1 cellular context compared by ENCODE assay signal in the genomic region with DNA sequence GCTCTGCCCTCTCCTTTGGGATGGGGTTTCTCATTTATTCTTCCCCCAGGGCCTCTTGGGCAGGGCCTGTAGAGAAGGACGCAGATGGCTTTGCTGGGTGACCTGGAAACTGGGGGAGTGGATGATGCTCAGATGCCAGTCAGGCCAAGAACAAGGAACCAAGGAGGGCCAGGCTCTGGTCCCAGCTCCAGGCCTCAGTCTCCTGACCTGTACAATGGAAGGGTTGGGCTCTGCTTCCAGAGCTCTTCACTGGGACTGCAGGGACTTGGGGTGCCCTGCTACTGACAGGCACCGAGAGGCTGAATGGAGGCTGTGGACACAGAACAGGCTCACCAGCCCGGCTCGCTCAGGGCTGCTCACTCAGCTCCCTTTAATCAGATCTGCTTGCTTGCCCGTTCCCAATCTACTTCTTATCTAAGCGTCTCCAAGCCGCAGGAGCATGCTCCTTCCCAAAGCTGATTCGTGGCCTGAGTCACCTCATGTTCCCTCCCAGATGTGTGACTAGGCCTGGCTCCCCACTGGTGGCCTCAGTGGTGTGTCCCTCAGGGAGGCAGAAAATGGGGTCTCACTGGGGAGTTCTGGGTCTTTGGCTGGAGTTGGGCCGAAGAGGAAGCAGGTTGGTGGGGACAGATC.
TF ChIP-seq lines count a peak whose summit lies in the region.

No MANE protein-coding gene starts in this region.

TF ChIP-seq in K562, 482 proteins besides CTCF, POLR2A, EP300 and RAD21 (continued from another document and continues in another):
- TF ChIP-seq KAT8 (IDR thresholded peaks at IDR 0.05; ENCODE audit: low read depth): no peak
- TF ChIP-seq POLR2G (IDR thresholded peaks at IDR 0.05; ENCODE audit: low read depth, low read length): no peak
- TF ChIP-seq THAP7 (CRISPR knock-in tag; IDR thresholded peaks at IDR 0.05): no peak
- no peak for TF ChIP-seq NR2C1 (IDR thresholded peaks at IDR 0.05)
- no peak for TF ChIP-seq NR2C1 (tag; IDR thresholded peaks at IDR 0.05)
- no peak for TF ChIP-seq ZBTB17 (CRISPR knock-in tag; IDR thresholded peaks at IDR 0.05)
- TF ChIP-seq GMEB1 (CRISPR knock-in tag; IDR thresholded peaks at IDR 0.05): no peak
- TF ChIP-seq ZNF76 (CRISPR knock-in tag; IDR thresholded peaks at IDR 0.05; ENCODE audit: borderline replicate concordance): no peak
- TF ChIP-seq, protein P1, sequence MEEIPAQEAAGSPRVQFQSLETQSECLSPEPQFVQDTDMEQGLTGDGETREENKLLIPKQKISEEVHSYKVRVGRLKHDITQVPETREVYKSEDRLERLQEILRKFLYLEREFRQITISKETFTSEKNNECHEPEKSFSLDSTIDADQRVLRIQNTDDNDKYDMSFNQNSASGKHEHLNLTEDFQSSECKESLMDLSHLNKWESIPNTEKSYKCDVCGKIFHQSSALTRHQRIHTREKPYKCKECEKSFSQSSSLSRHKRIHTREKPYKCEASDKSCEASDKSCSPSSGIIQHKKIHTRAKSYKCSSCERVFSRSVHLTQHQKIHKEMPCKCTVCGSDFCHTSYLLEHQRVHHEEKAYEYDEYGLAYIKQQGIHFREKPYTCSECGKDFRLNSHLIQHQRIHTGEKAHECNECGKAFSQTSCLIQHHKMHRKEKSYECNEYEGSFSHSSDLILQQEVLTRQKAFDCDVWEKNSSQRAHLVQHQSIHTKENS (CRISPR knock-in tag; IDR thresholded peaks at IDR 0.05): no peak
- TF ChIP-seq MCM3 (IDR thresholded peaks at IDR 0.05): no peak
- no peak for TF ChIP-seq MTA3 (IDR thresholded peaks at IDR 0.05; ENCODE audit: borderline replicate concordance)
- no peak for TF ChIP-seq FOXK2 (conservative IDR thresholded peaks at IDR 0.05 in 1 of 2, IDR thresholded peaks at IDR 0.05 in 1 of 2; ENCODE audit: low read depth in 2 of 2)
- peak; percentile 59; the same call in 1 of the 2 replicates for TF ChIP-seq CTBP1 (IDR thresholded peaks at IDR 0.05; ENCODE audit: borderline replicate concordance)
- no peak for TF ChIP-seq FOXA3 (CRISPR knock-in tag; conservative IDR thresholded peaks at IDR 0.05 in 1 of 2, IDR thresholded peaks at IDR 0.05 in 1 of 2)
- no peak for TF ChIP-seq ZNF121 (CRISPR knock-in tag; conservative IDR thresholded peaks at IDR 0.05)
- 0 out of 2 replicates have a peak, but pooled peaks have one; percentile 47 for TF ChIP-seq SP1 (CRISPR knock-in tag; IDR thresholded peaks at IDR 0.05)
- TF ChIP-seq, protein P2, sequence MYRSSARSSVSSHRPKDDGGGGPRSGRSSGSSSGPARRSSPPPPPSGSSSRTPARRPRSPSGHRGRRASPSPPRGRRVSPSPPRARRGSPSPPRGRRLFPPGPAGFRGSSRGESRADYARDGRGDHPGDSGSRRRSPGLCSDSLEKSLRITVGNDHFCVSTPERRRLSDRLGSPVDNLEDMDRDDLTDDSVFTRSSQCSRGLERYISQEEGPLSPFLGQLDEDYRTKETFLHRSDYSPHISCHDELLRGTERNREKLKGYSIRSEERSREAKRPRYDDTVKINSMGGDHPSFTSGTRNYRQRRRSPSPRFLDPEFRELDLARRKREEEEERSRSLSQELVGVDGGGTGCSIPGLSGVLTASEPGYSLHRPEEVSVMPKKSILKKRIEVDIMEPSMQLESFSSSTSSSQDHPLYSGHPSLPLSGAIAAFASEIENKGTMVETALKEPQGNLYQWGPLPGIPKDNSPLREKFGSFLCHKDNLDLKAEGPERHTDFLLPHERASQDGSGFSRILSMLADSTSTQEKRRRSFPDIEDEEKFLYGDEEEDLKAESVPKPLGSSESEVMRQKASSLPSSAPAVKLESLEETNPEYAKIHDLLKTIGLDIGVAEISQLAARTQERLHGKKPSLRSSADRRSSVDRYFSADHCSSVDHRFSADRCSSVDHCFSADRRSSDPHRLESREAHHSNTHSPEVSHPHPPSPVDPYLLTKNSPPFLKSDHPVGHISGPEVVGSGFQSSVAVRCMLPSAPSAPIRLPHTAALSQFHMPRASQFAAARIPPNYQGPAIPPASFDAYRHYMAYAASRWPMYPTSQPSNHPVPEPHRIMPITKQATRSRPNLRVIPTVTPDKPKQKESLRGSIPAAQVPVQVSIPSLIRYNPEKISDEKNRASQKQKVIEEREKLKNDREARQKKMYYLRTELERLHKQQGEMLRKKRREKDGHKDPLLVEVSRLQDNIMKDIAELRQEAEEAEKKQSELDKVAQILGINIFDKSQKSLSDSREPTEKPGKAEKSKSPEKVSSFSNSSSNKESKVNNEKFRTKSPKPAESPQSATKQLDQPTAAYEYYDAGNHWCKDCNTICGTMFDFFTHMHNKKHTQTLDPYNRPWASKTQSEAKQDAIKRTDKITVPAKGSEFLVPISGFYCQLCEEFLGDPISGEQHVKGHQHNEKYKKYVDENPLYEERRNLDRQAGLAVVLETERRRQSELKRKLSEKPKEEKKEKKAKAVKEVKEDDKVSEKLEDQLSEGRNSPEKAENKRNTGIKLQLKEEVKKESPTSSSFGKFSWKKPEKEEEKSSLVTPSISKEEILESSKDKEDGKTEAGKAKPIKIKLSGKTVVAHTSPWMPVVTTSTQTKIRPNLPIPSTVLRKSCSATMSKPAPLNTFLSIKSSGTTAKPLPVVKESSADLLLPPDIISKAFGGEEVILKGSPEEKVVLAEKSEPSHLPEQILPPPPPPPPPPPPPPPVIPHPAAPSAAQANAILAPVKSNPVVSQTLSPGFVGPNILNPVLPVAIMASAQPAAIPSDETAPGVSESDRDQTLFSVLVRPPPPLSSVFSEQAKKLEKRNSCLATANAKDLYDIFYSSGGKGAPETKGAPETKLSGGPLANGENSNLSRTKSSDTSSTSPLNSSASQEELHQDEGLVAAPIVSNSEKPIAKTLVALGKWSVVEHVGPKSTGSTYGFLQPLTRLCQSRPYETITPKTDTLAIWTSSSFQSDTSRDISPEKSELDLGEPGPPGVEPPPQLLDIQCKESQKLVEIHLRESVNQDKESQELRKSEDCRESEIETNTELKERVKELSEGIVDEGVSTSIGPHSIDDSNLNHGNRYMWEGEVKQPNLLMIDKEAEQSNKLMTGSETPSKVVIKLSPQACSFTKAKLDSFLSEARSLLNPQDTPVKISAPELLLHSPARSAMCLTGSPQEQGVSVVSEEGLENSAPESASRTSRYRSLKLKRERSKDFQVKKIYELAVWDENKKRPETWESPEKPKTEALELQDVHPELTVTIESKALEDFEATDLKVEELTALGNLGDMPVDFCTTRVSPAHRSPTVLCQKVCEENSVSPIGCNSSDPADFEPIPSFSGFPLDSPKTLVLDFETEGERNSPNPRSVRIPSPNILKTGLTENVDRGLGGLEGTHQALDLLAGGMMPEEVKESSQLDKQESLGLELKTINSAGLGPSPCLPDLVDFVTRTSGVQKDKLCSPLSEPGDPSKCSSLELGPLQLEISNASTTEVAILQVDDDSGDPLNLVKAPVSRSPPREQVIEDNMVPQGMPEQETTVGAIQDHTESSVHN (IDR thresholded peaks at IDR 0.05; ENCODE audit: borderline replicate concordance in 1 of 2, low read depth in 1 of 2): no peak
- TF ChIP-seq DPF2 (IDR thresholded peaks at IDR 0.05): peak; percentile 70
- TF ChIP-seq HDAC6 (IDR thresholded peaks at IDR 0.05; ENCODE audit: low read depth, low read length): no peak
- TF ChIP-seq GTF2B (IDR thresholded peaks at IDR 0.05; ENCODE audit: extremely low read depth, insufficient read length): no peak
- no peak for TF ChIP-seq ATF6 (CRISPR knock-in tag; IDR thresholded peaks at IDR 0.05)
- TF ChIP-seq ZNF324 (CRISPR knock-in tag; IDR thresholded peaks at IDR 0.05): no peak
- no peak for TF ChIP-seq PRMT5 (CRISPR knock-in tag; IDR thresholded peaks at IDR 0.05)
- TF ChIP-seq, protein P3, sequence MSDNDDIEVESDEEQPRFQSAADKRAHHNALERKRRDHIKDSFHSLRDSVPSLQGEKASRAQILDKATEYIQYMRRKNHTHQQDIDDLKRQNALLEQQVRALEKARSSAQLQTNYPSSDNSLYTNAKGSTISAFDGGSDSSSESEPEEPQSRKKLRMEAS (CRISPR knock-in tag; IDR thresholded peaks at IDR 0.05): peak; percentile 33; the same call in 1 of the 2 replicates
- 0 out of 3 replicates have a peak, but pooled peaks of 1 of the 2 experiments have one; percentile 17 for TF ChIP-seq CBX3 (IDR thresholded peaks at IDR 0.05; ENCODE audit: borderline replicate concordance in 1 of 2, low read length in 2 of 2)
- no peak for TF ChIP-seq ARHGAP35 (IDR thresholded peaks at IDR 0.05; ENCODE audit: partially characterized antibody)
- peak; percentile 26 for TF ChIP-seq NEUROD1 (IDR thresholded peaks at IDR 0.05; ENCODE audit: borderline replicate concordance, low read depth, low read length, partially characterized antibody)
- TF ChIP-seq TFAP4 (CRISPR knock-in tag; IDR thresholded peaks at IDR 0.05; ENCODE audit: borderline replicate concordance): peak; percentile 40; the same call in 1 of the 2 replicates
- TF ChIP-seq GTF2E2 (tag; IDR thresholded peaks at IDR 0.05): no peak
- TF ChIP-seq LEF1 (IDR thresholded peaks at IDR 0.05): no peak
- TF ChIP-seq MED1 (CRISPR knock-in tag; IDR thresholded peaks at IDR 0.05; ENCODE audit: borderline replicate concordance): no peak
- no peak for TF ChIP-seq HNRNPK (IDR thresholded peaks at IDR 0.05; ENCODE audit: low read depth, low read length, poor library complexity, severe bottlenecking)
- no peak for TF ChIP-seq NR1H2 (CRISPR knock-in tag; IDR thresholded peaks at IDR 0.05)
- TF ChIP-seq KLF16 (IDR thresholded peaks at IDR 0.05): no peak
- TF ChIP-seq, protein P4, sequence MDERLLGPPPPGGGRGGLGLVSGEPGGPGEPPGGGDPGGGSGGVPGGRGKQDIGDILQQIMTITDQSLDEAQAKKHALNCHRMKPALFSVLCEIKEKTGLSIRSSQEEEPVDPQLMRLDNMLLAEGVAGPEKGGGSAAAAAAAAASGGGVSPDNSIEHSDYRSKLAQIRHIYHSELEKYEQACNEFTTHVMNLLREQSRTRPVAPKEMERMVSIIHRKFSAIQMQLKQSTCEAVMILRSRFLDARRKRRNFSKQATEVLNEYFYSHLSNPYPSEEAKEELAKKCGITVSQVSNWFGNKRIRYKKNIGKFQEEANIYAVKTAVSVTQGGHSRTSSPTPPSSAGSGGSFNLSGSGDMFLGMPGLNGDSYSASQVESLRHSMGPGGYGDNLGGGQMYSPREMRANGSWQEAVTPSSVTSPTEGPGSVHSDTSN (CRISPR knock-in tag; IDR thresholded peaks at IDR 0.05; ENCODE audit: low read depth): no peak
- TF ChIP-seq, protein P4 (tag; conservative IDR thresholded peaks at IDR 0.05; ENCODE audit: low read depth): no peak
- no peak for TF ChIP-seq U2AF1 (optimal IDR thresholded peaks at IDR 0.05; ENCODE audit: low read depth, low read length)
- no peak for TF ChIP-seq ZC3H11A (IDR thresholded peaks at IDR 0.05; ENCODE audit: low read depth, low read length)
- peak; percentile 42; the same call in 1 of the 2 replicates for TF ChIP-seq ESRRA (IDR thresholded peaks at IDR 0.05; ENCODE audit: borderline replicate concordance, low read depth)
- no peak for TF ChIP-seq GATA2 (CRISPR knock-in tag; IDR thresholded peaks at IDR 0.05)
- TF ChIP-seq ZNF143 (CRISPR knock-in tag; IDR thresholded peaks at IDR 0.05): no peak
